ENCODE assay signal across 8 cellular contexts in the genomic region with DNA sequence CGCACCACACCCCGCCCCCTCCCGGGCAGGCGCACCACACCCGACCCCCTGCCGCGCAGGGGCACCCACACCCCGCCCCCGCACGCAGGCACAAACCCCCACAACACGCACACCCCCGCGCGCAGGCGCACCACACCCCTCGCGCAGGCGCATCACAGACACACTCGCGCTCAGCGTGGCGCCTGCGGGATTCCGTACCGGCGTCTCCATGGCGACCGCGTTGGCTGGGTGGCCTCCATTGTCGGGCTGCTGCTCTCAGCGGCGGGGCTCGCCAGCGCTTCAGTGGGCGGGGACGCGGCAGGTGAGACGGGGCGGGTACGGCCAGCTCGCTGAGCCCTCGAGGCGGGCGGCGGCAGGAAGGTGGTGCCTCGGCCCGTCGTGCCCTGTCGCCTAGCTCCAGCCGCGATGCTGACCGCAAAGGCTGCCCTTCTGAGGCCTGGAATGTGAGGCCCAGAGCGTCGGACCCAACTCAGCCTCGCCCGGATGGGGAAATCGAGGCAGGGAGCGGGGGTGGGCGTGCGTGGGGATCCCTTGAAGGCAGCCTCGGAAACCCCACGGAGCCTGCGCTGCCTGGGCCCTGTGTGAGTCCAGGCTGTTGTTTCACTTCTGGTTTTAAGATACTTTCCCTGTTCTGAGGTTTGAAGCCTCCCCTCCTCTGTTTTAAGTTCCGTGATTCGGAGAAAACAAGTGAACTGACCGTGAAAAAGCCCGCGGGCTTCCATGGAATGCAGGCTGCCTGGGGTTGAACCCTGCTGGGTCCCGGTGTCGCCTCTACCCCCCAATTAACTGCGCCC. TPM values are rescaled to one million over a fixed set of nuclear protein-coding genes. Genes with fewer than 3 reads are reported as not detected.
DNase-seq lines count a peak whose midpoint lies in the region; ATAC-seq and TF ChIP-seq lines count a peak whose summit lies in the region.

LRRC27 (plus strand) TSS at position 238 of the 794 bp plus-strand sequence. CDS start 1,332 bp downstream, outside the sequence.

- DNase-seq in NCI-H1694 treated with DMSO at 0.1 percent for 48 hours (lab: John Stamatoyannopoulos, UW) = peak; percentile 49
- DNase-seq in T-helper 17 cell = peak; percentile 100
- peak; percentile 77 to 100 (median 95) for DNase-seq in anterior cingulate cortex (lab: John Stamatoyannopoulos, UW)
- DNase-seq in right atrium auricular region (ENCODE audit: low spot score) = peak; percentile 98
- DNase-seq in psoas muscle = peak; percentile 100

- H3K4me1 ChIP-seq in right atrium auricular region (peaks cover 0 to 58% of the 10 kb centered on the region in 2 donors), psoas muscle (peaks cover 25% of the 10 kb centered on the region), urinary bladder (ENCODE audit: insufficient read depth) (no peaks in the 10 kb centered on the region)

- intact Hi-C loops in psoas muscle (cut with DNase I) = no loop called here

- WGBS in psoas muscle, 3 donors = 1 to 3% (median 3%) methylated on average over 57 to 71 of the region's 71 CpGs
- 3% methylated on average over 71 of the region's 71 CpGs for WGBS in urinary bladder

- H3K36me3 ChIP-seq in right atrium auricular region = no peaks in the 10 kb centered on the region
- peaks cover 0 to under 1% of the 10 kb centered on the region in 2 donors for H3K36me3 ChIP-seq in psoas muscle (ENCODE audit: insufficient read depth in 1 of 2, low read depth in 1 of 2)
- H3K36me3 ChIP-seq in urinary bladder (ENCODE audit: insufficient read depth) = no peaks in the 10 kb centered on the region

- TF ChIP-seq CTCF in right atrium auricular region (IDR thresholded peaks at IDR 0.05) = no peak
- no peak for TF ChIP-seq CTCF in psoas muscle (IDR thresholded peaks at IDR 0.05)

- H3K9me3 ChIP-seq in T-helper 17 cell (ENCODE audit: control insufficient read depth, low read length, poor library complexity, severe bottlenecking) (no peaks in the 10 kb centered on the region), right atrium auricular region (no peaks in the 10 kb centered on the region), psoas muscle (no peaks in the 10 kb centered on the region)

- H3K4me3 ChIP-seq in right atrium auricular region = peak within 1 kb of the TSS; percentile 75 to 96
- H3K4me3 ChIP-seq in psoas muscle = peak within 1 kb of the TSS; percentile 86
- H3K4me3 ChIP-seq in urinary bladder (ENCODE audit: low read depth, low read length) = peak within 1 kb of the TSS; percentile 63

- H3K27me3 ChIP-seq in right atrium auricular region (no peaks in the 10 kb centered on the region), psoas muscle (ENCODE audit: insufficient read depth in 3 of 3, low read length in 2 of 3) (no peaks in the 10 kb centered on the region)

- H3K27ac ChIP-seq in right atrium auricular region (peak within 1 kb of the TSS; percentile 88 to 92), psoas muscle (peak within 1 kb of the TSS; percentile 82), urinary bladder (ENCODE audit: low read depth) (peak within 1 kb of the TSS; percentile 46)

- H3K27me3 Mint-ChIP-seq in T-helper 17 cell = no peaks in the 10 kb centered on the region

- peaks cover 45% of the 10 kb centered on the region for H3K4me1 Mint-ChIP-seq in T-helper 17 cell

- H3K4me3 Mint-ChIP-seq in T-helper 17 cell = peak within 1 kb of the TSS; percentile 94

- peaks cover 4% of the 10 kb centered on the region for H3K36me3 Mint-ChIP-seq in T-helper 17 cell (ENCODE audit: low read depth)

- ATAC-seq in GM18502 (IDR thresholded peaks at IDR 0.05; ENCODE audit: poor library complexity, unreplicated experiment) (peak; percentile 76), HG02943 (IDR thresholded peaks at IDR 0.05; ENCODE audit: low read depth, unreplicated experiment) (peak; percentile 62), T-helper 17 cell (peak; percentile 88), psoas muscle (peak; percentile 98 to 99 (median 98))

- peak within 1 kb of the TSS; percentile 90 for H3K27ac Mint-ChIP-seq in T-helper 17 cell

RNA-seq across cellular contexts. Expression of gene LRRC27, which starts in this region (rescaled TPM):
- total RNA-seq in T-helper 17 cell (1 to 10 TPM; 3.5 to 7.6 TPM), right atrium auricular region (1 to 10 TPM; 2.6 to 4.6 TPM), psoas muscle (1 to 10 TPM; 2.2 to 2.9 (median 2.4) TPM), urinary bladder (13.2 TPM)
- polyA plus RNA-seq in psoas muscle (1 to 10 TPM; 2.3 to 8.3 (median 4.3) TPM), urinary bladder (6.5 TPM)

Comparison
In these comparisons a context has a peak if more than half of its experiments do, and no peak if none do; other contexts are left out.
1. Peak in every context shown above with its lines: DNase-seq, ATAC-seq, H3K4me3 ChIP-seq and H3K27ac ChIP-seq.
2. DNase-seq: peak in every context shown above with its lines; median percentile 100 in T-helper 17 cell; 100 in psoas muscle; 98 in right atrium auricular region; 95 in anterior cingulate cortex; 49 in NCI-H1694 treated with DMSO at 0.1 percent for 48 hours.